8 cellular contexts compared by ENCODE assay signal in genomic region chr7:78019457-78020130, GRCh38.
A peak's percentile ranks its signal among the peaks of the same experiment; 100 is the strongest.
DNase-seq lines count a peak whose midpoint lies in the region; ATAC-seq and TF ChIP-seq lines count a peak whose summit lies in the region.

No MANE protein-coding gene starts in this region.

- intact Hi-C loops in lower leg skin (cut with DNase I; ENCODE audit: low total_unique reads), result no loop called here

- TF ChIP-seq POLR2A in lower leg skin (IDR thresholded peaks at IDR 0.05), result no peak

- no peak for TF ChIP-seq CTCF in lower leg skin (IDR thresholded peaks at IDR 0.05)

- ATAC-seq in GM19328 (IDR thresholded peaks at IDR 0.05; ENCODE audit: unreplicated experiment) (peak; percentile 66), HG03439 (IDR thresholded peaks at IDR 0.05; ENCODE audit: unreplicated experiment) (peak; percentile 82)

- peak overlapping the region; percentile 54 for H3K4me3 ChIP-seq in lower leg skin (ENCODE audit: low read depth, poor library complexity, severe bottlenecking)

- 0 to 1% methylated on average over 46 to 56 of the region's 86 CpGs for WGBS in lower leg skin, 2 donors

- DNase-seq in C1 segment of cervical spinal cord (lab: John Stamatoyannopoulos, UW), result peak; percentile 13 to 84 (median 59)
- DNase-seq in NCI-H510A (lab: John Stamatoyannopoulos, UW), result peak; percentile 81
- peak; percentile 29 to 39 for DNase-seq in activated CD4-positive, alpha-beta T cell treated with anti-CD3 and anti-CD28 coated beads, Interleukin-2, amount 50 U/mL, for 24 hours (ENCODE audit: low read depth in 1 of 2, low spot score in 1 of 2)
- peak; percentile 36 to 72 for DNase-seq in dermis microvascular lymphatic vessel endothelial cell (ENCODE audit: low read depth in 2 of 2)
- DNase-seq in lower leg skin (ENCODE audit: low spot score in 2 of 2), result peak; percentile 91 to 98
- peak; percentile 47 to 66 for DNase-seq in stimulated activated CD4-positive, alpha-beta T cell treated with anti-CD3 and anti-CD28 coated beads, Interleukin-4, amount 100 ng/mL, for 48 hours (ENCODE audit: low read depth in 2 of 2)

Comparison
In these comparisons a context has a peak if more than half of its experiments do, and no peak if none do; other contexts are left out.
1. Peak in every context shown above with its lines: DNase-seq, ATAC-seq and H3K4me3 ChIP-seq.
2. DNase-seq: peak in every context shown above with its lines; median percentile 94 in lower leg skin; 81 in NCI-H510A; 59 in C1 segment of cervical spinal cord; 56 in stimulated activated CD4-positive, alpha-beta T cell treated with anti-CD3 and anti-CD28 coated beads, Interleukin-4, amount 100 ng/mL, for 48 hours; 54 in dermis microvascular lymphatic vessel endothelial cell; 34 in activated CD4-positive, alpha-beta T cell treated with anti-CD3 and anti-CD28 coated beads, Interleukin-2, amount 50 U/mL, for 24 hours.